8 cellular contexts compared by ENCODE assay signal in the genomic region with DNA sequence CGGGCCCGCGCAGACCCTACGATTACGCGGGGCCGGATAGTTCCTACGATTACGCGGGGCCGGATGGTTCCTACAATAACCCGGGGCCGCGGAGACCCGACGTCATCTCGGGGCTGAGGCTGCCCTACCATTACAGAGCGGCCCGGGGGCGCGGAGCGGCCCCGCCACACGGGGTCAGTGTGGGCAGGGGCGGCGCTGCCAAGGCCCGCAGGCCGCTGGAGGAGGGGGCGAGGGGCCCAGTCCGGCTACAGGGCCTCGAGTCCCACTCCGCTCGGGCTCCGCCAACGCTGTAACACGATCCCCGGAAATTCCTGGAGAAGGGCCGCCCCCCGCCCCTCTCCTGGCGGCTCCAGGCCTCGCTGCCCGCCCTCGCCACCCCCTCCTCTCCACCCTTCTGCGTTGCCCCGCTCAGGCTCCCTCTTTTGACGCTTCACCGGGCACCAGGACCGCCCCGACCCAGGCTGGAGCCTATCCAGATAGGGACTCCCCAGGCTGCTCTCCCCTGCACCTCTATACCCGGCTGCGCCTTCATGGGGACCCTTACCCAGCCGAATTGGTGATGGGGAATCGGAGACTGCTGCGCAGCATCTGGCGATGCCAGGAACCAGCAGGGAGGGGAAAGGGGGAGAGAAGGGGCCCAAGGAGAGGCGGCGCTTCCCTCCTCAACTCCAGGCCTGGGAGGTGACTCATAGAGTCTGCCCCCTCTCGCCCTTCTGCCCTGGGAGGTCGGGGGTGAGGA. TPM values are rescaled to one million over a fixed set of nuclear protein-coding genes. Genes with fewer than 3 reads are reported as not detected.
DNase-seq lines count a peak whose midpoint lies in the region; ATAC-seq, FAIRE-seq and TF ChIP-seq lines count a peak whose summit lies in the region.

A gene with protein sequence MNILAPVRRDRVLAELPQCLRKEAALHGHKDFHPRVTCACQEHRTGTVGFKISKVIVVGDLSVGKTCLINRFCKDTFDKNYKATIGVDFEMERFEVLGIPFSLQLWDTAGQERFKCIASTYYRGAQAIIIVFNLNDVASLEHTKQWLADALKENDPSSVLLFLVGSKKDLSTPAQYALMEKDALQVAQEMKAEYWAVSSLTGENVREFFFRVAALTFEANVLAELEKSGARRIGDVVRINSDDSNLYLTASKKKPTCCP (minus strand): TSS at position 291 of the 739 bp plus-strand sequence. CDS start 602 bp downstream, outside the sequence.

- peaks cover 45% of the 10 kb centered on the region for H3K4me1 Mint-ChIP-seq in activated naive CD4-positive, alpha-beta T cell treated with anti-CD3 and anti-CD28 coated beads, Interleukin-2, amount 10 ng/mL, durations not matched to agents 7 days and 5 days
- peaks cover 76% of the 10 kb centered on the region for H3K4me1 Mint-ChIP-seq in nephron progenitor cell

- H3K36me3 Mint-ChIP-seq in activated naive CD4-positive, alpha-beta T cell treated with anti-CD3 and anti-CD28 coated beads, Interleukin-2, amount 10 ng/mL, durations not matched to agents 7 days and 5 days = peaks cover 28% of the 10 kb centered on the region
- peaks cover 52% of the 10 kb centered on the region for H3K36me3 Mint-ChIP-seq in nephron progenitor cell (ENCODE audit: low read depth)

- ATAC-seq in GM18502 (IDR thresholded peaks at IDR 0.05; ENCODE audit: poor library complexity, unreplicated experiment) = no peak

- peak within 1 kb of the TSS; percentile 68 for H3K4me3 Mint-ChIP-seq in activated naive CD4-positive, alpha-beta T cell treated with anti-CD3 and anti-CD28 coated beads, Interleukin-2, amount 10 ng/mL, durations not matched to agents 7 days and 5 days
- peak within 1 kb of the TSS; percentile 85 for H3K4me3 Mint-ChIP-seq in nephron progenitor cell

- peak; percentile 53 for TF ChIP-seq CTCF in nephron progenitor cell (IDR thresholded peaks at IDR 0.05)

- peaks cover 57% of the 10 kb centered on the region for H3K27me3 Mint-ChIP-seq in activated naive CD4-positive, alpha-beta T cell treated with anti-CD3 and anti-CD28 coated beads, Interleukin-2, amount 10 ng/mL, durations not matched to agents 7 days and 5 days
- peaks cover 8% of the 10 kb centered on the region for H3K27me3 Mint-ChIP-seq in nephron progenitor cell (ENCODE audit: low read depth, poor library complexity)

- DNase-seq in G401 (ENCODE audit: low spot score) (peak; percentile 47), MV-4-11 (lab: John Stamatoyannopoulos, UW) (peak; percentile 56), frontal cortex (ENCODE audit: low spot score in 2 of 2) (peak in 1 of 2 donors; percentile 50), nephron progenitor cell (peak; percentile 94), HUDEP-2 (lab: John Stamatoyannopoulos, UW; ENCODE audit: unreplicated experiment in 76 of 76) (no peak), NCI-H446 treated with DMSO at 0.1 percent for 48 hours (lab: John Stamatoyannopoulos, UW) (no peak)
- DNase-seq in activated naive CD4-positive, alpha-beta T cell treated with anti-CD3 and anti-CD28 coated beads, Interleukin-2, amount 10 ng/mL, durations not matched to agents 7 days and 5 days = peak; percentile 48

- H3K27ac Mint-ChIP-seq in activated naive CD4-positive, alpha-beta T cell treated with anti-CD3 and anti-CD28 coated beads, Interleukin-2, amount 10 ng/mL, durations not matched to agents 7 days and 5 days = peak within 1 kb of the TSS; percentile 24
- H3K27ac Mint-ChIP-seq in nephron progenitor cell = peak within 1 kb of the TSS; percentile 100

- CTCF ChIA-PET in activated naive CD4-positive, alpha-beta T cell treated with anti-CD3 and anti-CD28 coated beads, Interleukin-2, amount 10 ng/mL, durations not matched to agents 7 days and 5 days (lab: Charles Lee) = interaction anchor here (3.9 kb wide), 1 partner anchor 236 kb away, joined by 11 read pairs; no protein-coding TSS in a partner anchor

- H3K9me3 Mint-ChIP-seq in activated naive CD4-positive, alpha-beta T cell treated with anti-CD3 and anti-CD28 coated beads, Interleukin-2, amount 10 ng/mL, durations not matched to agents 7 days and 5 days = no peaks in the 10 kb centered on the region
- H3K9me3 Mint-ChIP-seq in nephron progenitor cell = no peaks in the 10 kb centered on the region

- no peak for FAIRE-seq in frontal cortex (lab: Jason Lieb, UNC)

- in situ Hi-C loops in G401 (cut with HindIII; ENCODE audit: low sequenced_read_pairs) = no loop called here

RNA-seq across cellular contexts. Expression of the gene that starts here (rescaled TPM):
- total RNA-seq in G401 (2014; rRNA removed; shearing (Covaris generic)) = 373 TPM in 2 replicates
- total RNA-seq in frontal cortex = 12.2 TPM

Comparison
In these comparisons a context has a peak if more than half of its experiments do, and no peak if none do; other contexts are left out.
1. RNA of the gene that starts here (total RNA-seq): 373 TPM in G401; 12.2 TPM in frontal cortex (single experiment); every median in the first group is over 10 times any median in the second.
2. DNase-seq: peak in G401 (single experiment), MV-4-11 (single experiment), activated naive CD4-positive, alpha-beta T cell treated with anti-CD3 and anti-CD28 coated beads, Interleukin-2, amount 10 ng/mL, durations not matched to agents 7 days and 5 days (single experiment) and nephron progenitor cell (single experiment); none in HUDEP-2 (0 of 76) and NCI-H446 treated with DMSO at 0.1 percent for 48 hours (single experiment).